Comparison of ENCODE assay signal across 2 cellular contexts in the genomic region with DNA sequence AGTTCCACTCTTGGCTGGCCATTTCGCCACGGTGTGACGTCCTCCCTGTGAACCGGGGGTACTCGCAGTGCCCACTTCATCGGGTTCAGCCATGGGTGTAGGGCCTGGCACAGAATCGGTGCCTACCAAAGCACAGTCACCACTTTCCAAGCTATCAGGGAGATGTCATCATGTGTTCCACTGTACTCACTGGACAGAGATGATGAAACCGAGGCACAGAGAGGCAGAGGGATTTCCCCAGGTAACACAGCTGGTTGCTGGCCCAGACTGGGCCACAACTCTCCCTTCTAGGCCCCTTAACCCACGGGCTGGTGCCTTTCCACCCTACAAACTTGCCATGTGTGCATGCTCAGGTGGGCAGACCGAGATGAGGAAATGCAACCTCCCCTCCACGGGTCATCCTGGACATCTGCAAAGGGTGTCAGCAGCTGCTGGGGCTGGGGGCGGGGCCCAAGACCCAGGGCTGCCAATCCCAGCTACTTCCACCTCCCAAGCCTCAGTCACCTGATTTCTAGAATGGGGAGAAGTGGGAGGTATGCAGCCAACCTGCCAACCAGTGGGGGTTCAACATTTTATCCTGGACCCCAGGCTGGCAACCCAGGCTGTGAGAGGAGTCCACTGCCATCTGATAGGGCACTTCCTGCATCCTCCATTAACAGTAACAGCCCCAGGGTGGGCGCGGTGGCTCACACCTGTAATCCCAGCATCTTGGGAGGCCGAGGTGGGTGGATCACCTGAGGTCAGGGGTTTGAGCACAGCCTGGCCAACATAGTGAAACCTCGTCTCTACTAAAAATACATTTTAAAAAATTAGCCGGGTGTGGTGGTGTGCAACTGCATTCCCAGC.
TF ChIP-seq lines count a peak whose summit lies in the region.

No MANE protein-coding gene starts in this region.

TF ChIP-seq in SK-N-SH, 30 proteins besides CTCF, POLR2A, EP300 and RAD21:
- TF ChIP-seq, protein P1, sequence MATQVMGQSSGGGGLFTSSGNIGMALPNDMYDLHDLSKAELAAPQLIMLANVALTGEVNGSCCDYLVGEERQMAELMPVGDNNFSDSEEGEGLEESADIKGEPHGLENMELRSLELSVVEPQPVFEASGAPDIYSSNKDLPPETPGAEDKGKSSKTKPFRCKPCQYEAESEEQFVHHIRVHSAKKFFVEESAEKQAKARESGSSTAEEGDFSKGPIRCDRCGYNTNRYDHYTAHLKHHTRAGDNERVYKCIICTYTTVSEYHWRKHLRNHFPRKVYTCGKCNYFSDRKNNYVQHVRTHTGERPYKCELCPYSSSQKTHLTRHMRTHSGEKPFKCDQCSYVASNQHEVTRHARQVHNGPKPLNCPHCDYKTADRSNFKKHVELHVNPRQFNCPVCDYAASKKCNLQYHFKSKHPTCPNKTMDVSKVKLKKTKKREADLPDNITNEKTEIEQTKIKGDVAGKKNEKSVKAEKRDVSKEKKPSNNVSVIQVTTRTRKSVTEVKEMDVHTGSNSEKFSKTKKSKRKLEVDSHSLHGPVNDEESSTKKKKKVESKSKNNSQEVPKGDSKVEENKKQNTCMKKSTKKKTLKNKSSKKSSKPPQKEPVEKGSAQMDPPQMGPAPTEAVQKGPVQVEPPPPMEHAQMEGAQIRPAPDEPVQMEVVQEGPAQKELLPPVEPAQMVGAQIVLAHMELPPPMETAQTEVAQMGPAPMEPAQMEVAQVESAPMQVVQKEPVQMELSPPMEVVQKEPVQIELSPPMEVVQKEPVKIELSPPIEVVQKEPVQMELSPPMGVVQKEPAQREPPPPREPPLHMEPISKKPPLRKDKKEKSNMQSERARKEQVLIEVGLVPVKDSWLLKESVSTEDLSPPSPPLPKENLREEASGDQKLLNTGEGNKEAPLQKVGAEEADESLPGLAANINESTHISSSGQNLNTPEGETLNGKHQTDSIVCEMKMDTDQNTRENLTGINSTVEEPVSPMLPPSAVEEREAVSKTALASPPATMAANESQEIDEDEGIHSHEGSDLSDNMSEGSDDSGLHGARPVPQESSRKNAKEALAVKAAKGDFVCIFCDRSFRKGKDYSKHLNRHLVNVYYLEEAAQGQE (IDR thresholded peaks at IDR 0.05; ENCODE audit: low read depth, low read length), result no peak
- TF ChIP-seq MEF2A (IDR thresholded peaks at IDR 0.05; ENCODE audit: borderline replicate concordance, low read depth) (no peak), GABPA (IDR thresholded peaks at IDR 0.05; ENCODE audit: low read depth) (no peak), RXRA (IDR thresholded peaks at IDR 0.05; ENCODE audit: borderline replicate concordance, low read depth) (no peak), TAF1 (IDR thresholded peaks at IDR 0.05; ENCODE audit: borderline replicate concordance, low read depth, low read length) (no peak), SMC3 (IDR thresholded peaks at IDR 0.05; ENCODE audit: low read depth, low read length) (no peak), FOXJ3 (CRISPR knock-in tag; IDR thresholded peaks at IDR 0.05) (no peak), TEAD4 (IDR thresholded peaks at IDR 0.05; ENCODE audit: borderline replicate concordance, insufficient read depth) (no peak), FOXM1 (IDR thresholded peaks at IDR 0.05; ENCODE audit: low read depth) (no peak), TCF12 (IDR thresholded peaks at IDR 0.05) (no peak)

TF ChIP-seq in SK-N-SH treated with all-trans-retinoic acid at 6 μM for 48 hours, 23 proteins besides CTCF, POLR2A, EP300 and RAD21 (continued from another document):
- TF ChIP-seq, protein P2, sequence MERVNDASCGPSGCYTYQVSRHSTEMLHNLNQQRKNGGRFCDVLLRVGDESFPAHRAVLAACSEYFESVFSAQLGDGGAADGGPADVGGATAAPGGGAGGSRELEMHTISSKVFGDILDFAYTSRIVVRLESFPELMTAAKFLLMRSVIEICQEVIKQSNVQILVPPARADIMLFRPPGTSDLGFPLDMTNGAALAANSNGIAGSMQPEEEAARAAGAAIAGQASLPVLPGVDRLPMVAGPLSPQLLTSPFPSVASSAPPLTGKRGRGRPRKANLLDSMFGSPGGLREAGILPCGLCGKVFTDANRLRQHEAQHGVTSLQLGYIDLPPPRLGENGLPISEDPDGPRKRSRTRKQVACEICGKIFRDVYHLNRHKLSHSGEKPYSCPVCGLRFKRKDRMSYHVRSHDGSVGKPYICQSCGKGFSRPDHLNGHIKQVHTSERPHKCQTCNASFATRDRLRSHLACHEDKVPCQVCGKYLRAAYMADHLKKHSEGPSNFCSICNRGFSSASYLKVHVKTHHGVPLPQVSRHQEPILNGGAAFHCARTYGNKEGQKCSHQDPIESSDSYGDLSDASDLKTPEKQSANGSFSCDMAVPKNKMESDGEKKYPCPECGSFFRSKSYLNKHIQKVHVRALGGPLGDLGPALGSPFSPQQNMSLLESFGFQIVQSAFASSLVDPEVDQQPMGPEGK (CRISPR knock-in tag; IDR thresholded peaks at IDR 0.05; ENCODE audit: borderline replicate concordance), result no peak
- no peak for TF ChIP-seq ZNF565 (CRISPR knock-in tag; conservative IDR thresholded peaks at IDR 0.05; ENCODE audit: low read depth)
- TF ChIP-seq ISL1 (CRISPR knock-in tag; IDR thresholded peaks at IDR 0.05), result no peak
- TF ChIP-seq ZNF70 (CRISPR knock-in tag; IDR thresholded peaks at IDR 0.05), result no peak
- TF ChIP-seq BACH2 (CRISPR knock-in tag; IDR thresholded peaks at IDR 0.05; ENCODE audit: borderline replicate concordance), result no peak
- no peak for TF ChIP-seq ZFP30 (CRISPR knock-in tag; IDR thresholded peaks at IDR 0.05)
- no peak for TF ChIP-seq SNAI2 (CRISPR knock-in tag; IDR thresholded peaks at IDR 0.05)
- TF ChIP-seq TCF4 (CRISPR knock-in tag; IDR thresholded peaks at IDR 0.05; ENCODE audit: borderline replicate concordance), result no peak
- no peak for TF ChIP-seq OSR1 (CRISPR knock-in tag; IDR thresholded peaks at IDR 0.05)
- no peak for TF ChIP-seq PPARA (CRISPR knock-in tag; IDR thresholded peaks at IDR 0.05; ENCODE audit: borderline replicate concordance)
